11 cellular contexts compared by ENCODE assay signal in genomic region chr17:16443390-16444257, GRCh38. TPM values are rescaled to one million over a fixed set of nuclear protein-coding genes. Genes with fewer than 3 reads are reported as not detected.
DNase-seq lines count a peak whose midpoint lies in the region; ATAC-seq and TF ChIP-seq lines count a peak whose summit lies in the region.
"Had no signal": no experiment of that assay in that cellular context is flagged by ENCODE, and none has a peak within 500 bp of the region (broad histone marks: within the 10 kb centered on the region; RNA-seq: fewer than 3 reads in every experiment).

No MANE protein-coding gene starts in this region.

- peak overlapping the region; percentile 91 for H3K4me2 ChIP-seq in OCI-LY7 (ENCODE audit: low read length)

- intact Hi-C loops in OCI-LY7 (cut with micrococcal nuclease; ENCODE audit: unreplicated experiment), result no loop called here

- POLR2A ChIA-PET in OCI-LY7 (lab: Charles Lee), result no interaction called here

- peak overlapping the region; percentile 70 for H3K27ac Mint-ChIP-seq in endodermal cell

- H3K9me3 ChIP-seq in OCI-LY7 (ENCODE audit: low read length) (no peaks in the 10 kb centered on the region), endodermal cell (ENCODE audit: control insufficient read depth, low read length) (no peaks in the 10 kb centered on the region), Peyer's patch (no peaks in the 10 kb centered on the region)

- H3K27me3 Mint-ChIP-seq in endodermal cell (ENCODE audit: insufficient read depth), result no peaks in the 10 kb centered on the region

- WGBS in endodermal cell (ENCODE audit: insufficient coverage in 1 of 2, insufficient read length in 1 of 2), 2 experiments, result 92 to 95% methylated on average over 18 to 28 of the region's 28 CpGs

- no peak for ATAC-seq in left lobe of liver
- ATAC-seq in GM21528 (IDR thresholded peaks at IDR 0.05; ENCODE audit: low FRiP score, unreplicated experiment), result no peak

- no peak for TF ChIP-seq POLR2A in Peyer's patch (IDR thresholded peaks at IDR 0.05)

- H3K4me3 ChIP-seq in OCI-LY7 (ENCODE audit: low read depth, low read length, poor library complexity, severe bottlenecking) (no peak overlapping the region), endodermal cell (ENCODE audit: low read length) (peak overlapping the region; percentile 90), Peyer's patch (no peak overlapping the region)

- peaks cover 71% of the 10 kb centered on the region for H3K36me3 Mint-ChIP-seq in endodermal cell (ENCODE audit: low read depth)

- H3K27me3 ChIP-seq in endodermal cell (ENCODE audit: control insufficient read depth, insufficient read depth, low read length, poor library complexity, severe bottlenecking) (no peaks in the 10 kb centered on the region), Peyer's patch (no peaks in the 10 kb centered on the region)

- H4K20me1 ChIP-seq in OCI-LY7 (ENCODE audit: insufficient read depth, low read length), result peaks cover 22% of the 10 kb centered on the region; the same call in 1 of the 2 replicates

- no TSS peak for BruUV-seq in OCI-LY7 (replicated peaks; lab: Mats Ljungman, UMichigan)

- peaks cover 22% of the 10 kb centered on the region for H3K4me1 Mint-ChIP-seq in endodermal cell

- CTCF ChIA-PET in OCI-LY7 (lab: Charles Lee; ENCODE audit: unreplicated experiment), result no interaction called here

- H3K4me1 ChIP-seq in OCI-LY7 (ENCODE audit: insufficient read depth, low read length, poor library complexity, severe bottlenecking), result peaks cover 27% of the 10 kb centered on the region
- peaks cover 4% of the 10 kb centered on the region for H3K4me1 ChIP-seq in endodermal cell (ENCODE audit: control insufficient read depth, insufficient read depth, low read length)
- H3K4me1 ChIP-seq in Peyer's patch, result peaks cover 0 to 66% (median 4%) of the 10 kb centered on the region in 4 donors

- DNase-seq in ELR (ENCODE audit: low read depth), result peak; percentile 49
- no peak for DNase-seq in OCI-LY7 (ENCODE audit: low spot score)
- DNase-seq in endodermal cell, result peak; percentile 85
- DNase-seq in left lobe of liver (ENCODE audit: low spot score), result no peak
- DNase-seq in Peyer's patch, result no peak
- DNase-seq in activated effector memory CD4-positive, alpha-beta T cell treated with Interleukin-2 at 50 U/mL for 16 hours, result no peak
- DNase-seq: activated CD4-positive, alpha-beta T cell treated with anti-CD3 and anti-CD28 coated beads, Interleukin-2, amount 50 U/mL, for 1 hour; cortex of kidney; NCI-H510A had no signal

- no peaks in the 10 kb centered on the region for H3K9me2 ChIP-seq in OCI-LY7 (ENCODE audit: insufficient read depth, low read length)

- TF ChIP-seq CTCF in 22Rv1 (IDR thresholded peaks at IDR 0.05), result no peak
- TF ChIP-seq CTCF in OCI-LY7 (conservative IDR thresholded peaks at IDR 0.05; ENCODE audit: low read length), result no peak
- no peak for TF ChIP-seq CTCF in endodermal cell (conservative IDR thresholded peaks at IDR 0.05)
- no peak for TF ChIP-seq CTCF in Peyer's patch (IDR thresholded peaks at IDR 0.05)

- peaks cover 45% of the 10 kb centered on the region for H3K79me2 ChIP-seq in OCI-LY7 (ENCODE audit: insufficient read depth, low read depth, low read length)

- H2AFZ ChIP-seq in OCI-LY7 (ENCODE audit: low read length), result no peak overlapping the region

- no peak overlapping the region for H3K4me3 Mint-ChIP-seq in endodermal cell

- no peak overlapping the region for H3K9ac ChIP-seq in endodermal cell (ENCODE audit: extremely low read depth, low read length, poor library complexity, severe bottlenecking)

- H3K27ac ChIP-seq in 22Rv1, result peak overlapping the region; percentile 91
- peak overlapping the region; percentile 87 for H3K27ac ChIP-seq in OCI-LY7 (ENCODE audit: low read depth, low read length, poor library complexity, severe bottlenecking)
- H3K27ac ChIP-seq in endodermal cell (ENCODE audit: low read depth, low read length), result peak overlapping the region; percentile 12
- peak overlapping the region in 1 of 4 donors; percentile 28 for H3K27ac ChIP-seq in Peyer's patch

- peaks cover 95% of the 10 kb centered on the region for H3K36me3 ChIP-seq in OCI-LY7 (ENCODE audit: insufficient read depth, low read length)
- peaks cover 76% of the 10 kb centered on the region for H3K36me3 ChIP-seq in endodermal cell (ENCODE audit: control insufficient read depth, insufficient read depth, low read length)
- peaks cover 0 to 64% (median 0%) of the 10 kb centered on the region in 3 donors for H3K36me3 ChIP-seq in Peyer's patch

- H3K9me3 Mint-ChIP-seq in endodermal cell, result no peaks in the 10 kb centered on the region

RNA-seq across cellular contexts. Expression of gene TRPV2, which starts 28.3 kb away (rescaled TPM):
- total RNA-seq in OCI-LY7 (2014; rRNA removed; shearing (Covaris generic)), result 10.5 and 15.4 TPM in 2 replicates
- 4.9 and 5.3 TPM in 2 replicates for total RNA-seq in OCI-LY7 (2022)
- 1 to 10 TPM in 1 of 2 donors, under 1 TPM in 1; 0.51 to 1.1 TPM for total RNA-seq in endodermal cell
- 1.4 TPM for polyA plus RNA-seq in endodermal cell (2013, experiment 1 of 2)
- polyA plus RNA-seq in endodermal cell (2013, experiment 2 of 2), result 2.1 TPM
- 3.1 TPM for total RNA-seq in left lobe of liver
- 10 to 100 TPM in 2 of 4 donors, 1 to 10 TPM in 2; 3.9 to 19.0 (median 7.7) TPM for total RNA-seq in Peyer's patch

RNA-seq across cellular contexts. Expression of gene LRRC75A, which starts 48.4 kb away (rescaled TPM):
- not detected in 2 replicates for total RNA-seq in OCI-LY7 (2014; rRNA removed; shearing (Covaris generic))
- total RNA-seq in OCI-LY7 (2022) (not detected in 2 replicates), endodermal cell (1 to 10 TPM; 3.2 to 5.0 TPM), left lobe of liver (0.13 TPM), Peyer's patch (100 to 1,000 TPM in 3 of 4 donors, 10 to 100 TPM in 1; 48.7 to 213 (median 187) TPM)
- polyA plus RNA-seq in endodermal cell (2013, experiment 1 of 2), result 6.6 TPM
- 5.7 TPM for polyA plus RNA-seq in endodermal cell (2013, experiment 2 of 2)

Comparison
In these comparisons a context has a peak if more than half of its experiments do, and no peak if none do; other contexts are left out.
1. DNase-seq: peak in ELR (single experiment) and endodermal cell (single experiment); none in OCI-LY7 (single experiment), left lobe of liver (single experiment), Peyer's patch (0 of 3) and activated effector memory CD4-positive, alpha-beta T cell treated with Interleukin-2 at 50 U/mL for 16 hours (single experiment).
2. RNA of gene LRRC75A, which starts 48.4 kb away (total RNA-seq): 48.7 to 213 TPM in Peyer's patch; 3.2 to 5.0 TPM in endodermal cell, 0.13 TPM in left lobe of liver (single experiment) and not detected in OCI-LY7; every median in the first group is over 4 times any median in the second.